ENCODE assay signal across 16 cellular contexts in the genomic region with DNA sequence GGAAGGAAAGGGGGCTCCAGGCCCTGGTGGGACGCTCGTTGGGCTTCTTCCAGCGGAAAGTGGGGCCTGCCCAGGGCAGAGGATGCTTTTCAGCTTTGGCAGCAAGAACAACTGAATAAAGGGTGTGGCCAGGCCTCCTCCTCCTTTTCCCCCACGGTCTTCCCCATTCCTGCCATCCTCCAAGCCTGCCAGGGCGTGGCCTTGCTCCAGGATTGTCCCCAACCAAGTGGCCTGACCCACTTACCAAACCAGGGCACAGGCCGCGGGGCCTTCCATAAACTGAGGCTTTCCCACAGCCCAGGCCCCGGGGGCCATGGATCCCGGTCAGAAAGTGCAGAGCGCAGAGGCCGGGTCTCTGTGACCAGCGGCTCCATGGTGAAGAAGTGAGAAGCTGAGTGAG.
"Had no signal": no experiment of that assay in that cellular context is flagged by ENCODE, and none has a peak within 500 bp of the region (broad histone marks: within the 10 kb centered on the region; RNA-seq: fewer than 3 reads in every experiment).

No MANE protein-coding gene starts in this region.

- H3K4me1 ChIP-seq: ascending aorta had no signal

- FAIRE-seq: bronchial epithelial cell, pancreas had no signal

- DNase-seq: activated CD4-positive, alpha-beta memory T cell treated with anti-CD3 and anti-CD28 coated beads for 36 hours; activated CD4-positive, alpha-beta T cell treated with anti-CD3 and anti-CD28 coated beads for 1 hour; activated CD8-positive, alpha-beta memory T cell treated with anti-CD3 and anti-CD28 coated beads, Interleukin-2, amount 10 ng/mL, durations not matched to agents 7 days and 5 days; activated naive CD4-positive, alpha-beta T cell treated with anti-CD3 and anti-CD28 coated beads, Interleukin-2, amount 10 ng/mL, durations not matched to agents 7 days and 5 days; activated T-cell treated with anti-CD3 and anti-CD28 coated beads, Interleukin-2, amount 50 U/mL, for 24 hours; endodermal cell; islet precursor cell; left lung; stimulated activated CD4-positive, alpha-beta T cell treated with anti-CD3 and anti-CD28 coated beads, Interleukin-1b, Interleukin-23, amount 100 ng/mL, for 48 hours; T-helper 1 cell; tibial artery had no signal

- ATAC-seq: activated CD8-positive, alpha-beta memory T cell treated with anti-CD3 and anti-CD28 coated beads, Interleukin-2, amount 10 ng/mL, durations not matched to agents 7 days and 5 days; gastroesophageal sphincter; left lung; pancreas; SK-N-SH treated with all-trans-retinoic acid at 6 μM for 48 hours had no signal

- H3K4me3 ChIP-seq: ascending aorta, gastroesophageal sphincter, left lung, pancreas, tibial artery had no signal

- H3K27ac ChIP-seq: tibial artery had no signal

- H3K9me3 ChIP-seq: ascending aorta, gastroesophageal sphincter, left lung, pancreas, tibial artery had no signal

- H3K36me3 ChIP-seq: ascending aorta, gastroesophageal sphincter, left lung, pancreas had no signal

- H3K27me3 ChIP-seq: ascending aorta, gastroesophageal sphincter, left lung, pancreas, tibial artery had no signal
